Comparison of ENCODE assay signal across 8 cellular contexts in genomic region chr16:78742501-78743283, GRCh38.
A peak's percentile ranks its signal among the peaks of the same experiment; 100 is the strongest.
DNase-seq lines count a peak whose midpoint lies in the region; ATAC-seq, FAIRE-seq and TF ChIP-seq lines count a peak whose summit lies in the region.

No MANE protein-coding gene starts in this region.

- peak; percentile 95 for ATAC-seq in HG02759 (IDR thresholded peaks at IDR 0.05; ENCODE audit: unreplicated experiment)
- peak; percentile 94 to 96 for ATAC-seq in natural killer cell treated with Interleukin-12 subunit alpha and Interleukin-12 subunit beta and Interleukin-15 and Interleukin-18, amount 100 ng/mL, for 72 hours
- ATAC-seq in upper lobe of right lung, result peak; percentile 77

- TF ChIP-seq CTCF in upper lobe of right lung (IDR thresholded peaks at IDR 0.05) (no peak), dorsolateral prefrontal cortex (IDR thresholded peaks at IDR 0.05 in 54 of 56, conservative IDR thresholded peaks at IDR 0.05 in 2 of 56; ENCODE audit: low read depth in 1 of 56, partially characterized antibody in 56 of 56) (no peak), esophagus muscularis mucosa (IDR thresholded peaks at IDR 0.05) (no peak)

- H3K36me3 Mint-ChIP-seq in natural killer cell treated with Interleukin-12 subunit alpha and Interleukin-12 subunit beta and Interleukin-15 and Interleukin-18, amount 100 ng/mL, for 72 hours, result no peaks in the 10 kb centered on the region

- peak; percentile 96 for FAIRE-seq in GM18507 (lab: Jason Lieb, UNC)

- intact Hi-C loops in upper lobe of right lung (cut with DNase I) (no loop called here), dorsolateral prefrontal cortex (cut with DNase I) (no loop called here), esophagus muscularis mucosa (cut with DNase I) (no loop called here)

- peak overlapping the region; percentile 61 for H3K27ac ChIP-seq in upper lobe of right lung
- H3K27ac ChIP-seq in dorsolateral prefrontal cortex, result peak overlapping the region in 1 of 59 donors; percentile 5
- no peak overlapping the region for H3K27ac ChIP-seq in esophagus muscularis mucosa (replicated peaks in 1 of 4)

- H3K9me3 Mint-ChIP-seq in natural killer cell treated with Interleukin-12 subunit alpha and Interleukin-12 subunit beta and Interleukin-15 and Interleukin-18, amount 100 ng/mL, for 72 hours, result no peaks in the 10 kb centered on the region

- H3K4me1 Mint-ChIP-seq in natural killer cell treated with Interleukin-12 subunit alpha and Interleukin-12 subunit beta and Interleukin-15 and Interleukin-18, amount 100 ng/mL, for 72 hours (ENCODE audit: low read depth in 2 of 2), result peaks cover 16 to 17% of the 10 kb centered on the region in 2 donors

- H3K9me3 ChIP-seq in upper lobe of right lung (no peaks in the 10 kb centered on the region), esophagus muscularis mucosa (no peaks in the 10 kb centered on the region)

- H3K27me3 ChIP-seq in upper lobe of right lung, result no peaks in the 10 kb centered on the region
- H3K27me3 ChIP-seq in dorsolateral prefrontal cortex, result peaks cover 0 to 3% (median 0%) of the 10 kb centered on the region in 45 donors
- H3K27me3 ChIP-seq in esophagus muscularis mucosa, result no peaks in the 10 kb centered on the region

- H3K36me3 ChIP-seq in upper lobe of right lung, result no peaks in the 10 kb centered on the region
- no peaks in the 10 kb centered on the region for H3K36me3 ChIP-seq in esophagus muscularis mucosa

- WGBS in esophagus muscularis mucosa, result 82% methylated on average over 20 of the region's 21 CpGs

- no peak for TF ChIP-seq POLR2A in esophagus muscularis mucosa (IDR thresholded peaks at IDR 0.05; ENCODE audit: low read depth)

- peaks cover 0 to 13% of the 10 kb centered on the region in 2 donors for H3K27me3 Mint-ChIP-seq in natural killer cell treated with Interleukin-12 subunit alpha and Interleukin-12 subunit beta and Interleukin-15 and Interleukin-18, amount 100 ng/mL, for 72 hours

- H3K27ac Mint-ChIP-seq in natural killer cell treated with Interleukin-12 subunit alpha and Interleukin-12 subunit beta and Interleukin-15 and Interleukin-18, amount 100 ng/mL, for 72 hours, result peak overlapping the region; percentile 84

- H3K4me1 ChIP-seq in upper lobe of right lung (peaks cover 3% of the 10 kb centered on the region), esophagus muscularis mucosa (peaks cover 0 to 20% (median 15%) of the 10 kb centered on the region in 4 donors)

- peak overlapping the region; percentile 26 for H3K4me3 ChIP-seq in upper lobe of right lung
- peak overlapping the region in 1 of 59 donors; percentile 21 for H3K4me3 ChIP-seq in dorsolateral prefrontal cortex
- H3K4me3 ChIP-seq in esophagus muscularis mucosa, result peak overlapping the region in 2 of 4 donors; percentile 12 to 28

- peak overlapping the region; percentile 83 for H3K4me3 Mint-ChIP-seq in natural killer cell treated with Interleukin-12 subunit alpha and Interleukin-12 subunit beta and Interleukin-15 and Interleukin-18, amount 100 ng/mL, for 72 hours

- TF ChIP-seq EP300 in esophagus muscularis mucosa (IDR thresholded peaks at IDR 0.05), result no peak

- DNase-seq in GM18507 (ENCODE audit: extremely low spot score, insufficient read length, low read depth) (peak; percentile 47), OCI-M1 (lab: John Stamatoyannopoulos, UW) (peak; percentile 59), upper lobe of right lung (no peak), dorsolateral prefrontal cortex (no peak), esophagus muscularis mucosa (ENCODE audit: extremely low spot score) (no peak)
- peak; percentile 93 for DNase-seq in activated effector memory CD4-positive, alpha-beta T cell treated with anti-CD3 and anti-CD28 coated beads, Interleukin-2, amount 50 U/mL, for 16 hours
- DNase-seq in natural killer cell treated with Interleukin-12 subunit alpha and Interleukin-12 subunit beta and Interleukin-15 and Interleukin-18, amount 100 ng/mL, for 72 hours (ENCODE audit: low spot score), result peak; percentile 78

Comparison
In these comparisons a context has a peak if more than half of its experiments do, and no peak if none do; other contexts are left out.
1. DNase-seq: peak in GM18507 (single experiment), OCI-M1 (single experiment), activated effector memory CD4-positive, alpha-beta T cell treated with anti-CD3 and anti-CD28 coated beads, Interleukin-2, amount 50 U/mL, for 16 hours (single experiment) and natural killer cell treated with Interleukin-12 subunit alpha and Interleukin-12 subunit beta and Interleukin-15 and Interleukin-18, amount 100 ng/mL, for 72 hours (single experiment); none in upper lobe of right lung (single experiment), dorsolateral prefrontal cortex (0 of 10) and esophagus muscularis mucosa (single experiment).
2. Peak in every context shown above with its lines, with median percentiles within 50 percentile points of each other: ATAC-seq.